8 cellular contexts compared by ENCODE assay signal in genomic region chr1:62407398-62408009, GRCh38. TPM values are rescaled to one million over a fixed set of nuclear protein-coding genes. Genes with fewer than 3 reads are reported as not detected.
DNase-seq lines count a peak whose midpoint lies in the region; ATAC-seq and TF ChIP-seq lines count a peak whose summit lies in the region.

No MANE protein-coding gene starts in this region.

- no peaks in the 10 kb centered on the region for H3K4me1 ChIP-seq in suprapubic skin

- no peak for ATAC-seq in GM18517 (IDR thresholded peaks at IDR 0.05; ENCODE audit: unreplicated experiment)

- H3K4me3 ChIP-seq in HFF-Myc (replicated peaks; ENCODE audit: low read depth, low read length), result no peak overlapping the region
- H3K4me3 ChIP-seq in suprapubic skin, result no peak overlapping the region

- no peaks in the 10 kb centered on the region for H3K36me3 ChIP-seq in suprapubic skin

- DNase-seq in DMS53 treated with DMSO at 0.1 percent for 48 hours (lab: John Stamatoyannopoulos, UW; ENCODE audit: unreplicated experiment) (peak; percentile 48), HFF-Myc (ENCODE audit: extremely low read depth, low read depth) (peak; percentile 57), NCI-H2227 treated with DMSO at 0.1 percent for 48 hours (lab: John Stamatoyannopoulos, UW) (peak; percentile 59), astrocyte of the hippocampus (ENCODE audit: low read depth, low spot score) (peak; percentile 75), inferior parietal cortex (ENCODE audit: extremely low spot score) (peak; percentile 88), suprapubic skin (ENCODE audit: low spot score in 2 of 2) (no peak)
- DNase-seq in activated naive CD4-positive, alpha-beta T cell (lab: John Stamatoyannopoulos, UW), result no peak

- no peak overlapping the region for H3K27ac ChIP-seq in suprapubic skin

- TF ChIP-seq CTCF in HFF-Myc (IDR thresholded peaks at IDR 0.05; ENCODE audit: low read depth, low read length, missing control alignments) (peak; percentile 62), suprapubic skin (IDR thresholded peaks at IDR 0.05) (peak; percentile 58 to 68)

- no peak for TF ChIP-seq EP300 in suprapubic skin (IDR thresholded peaks at IDR 0.05)

- 73% methylated on average over 12 of the region's 12 CpGs for WGBS in suprapubic skin

- no peaks in the 10 kb centered on the region for H3K27me3 ChIP-seq in suprapubic skin

- TF ChIP-seq POLR2A in suprapubic skin (IDR thresholded peaks at IDR 0.05), result no peak

- no peaks in the 10 kb centered on the region for H3K9me3 ChIP-seq in suprapubic skin

RNA-seq across cellular contexts. Expression of gene USP1, which starts 29.3 kb away (rescaled TPM):
- 10 to 100 TPM; 17.6 to 26.4 (median 20.7) TPM for total RNA-seq in suprapubic skin

Comparison
In these comparisons a context has a peak if more than half of its experiments do, and no peak if none do; other contexts are left out.
1. DNase-seq: peak in DMS53 treated with DMSO at 0.1 percent for 48 hours (single experiment), HFF-Myc (single experiment), NCI-H2227 treated with DMSO at 0.1 percent for 48 hours (single experiment), astrocyte of the hippocampus (single experiment) and inferior parietal cortex (single experiment); none in suprapubic skin (0 of 2) and activated naive CD4-positive, alpha-beta T cell (0 of 4).